Comparison of ENCODE assay signal across 9 cellular contexts in the genomic region with DNA sequence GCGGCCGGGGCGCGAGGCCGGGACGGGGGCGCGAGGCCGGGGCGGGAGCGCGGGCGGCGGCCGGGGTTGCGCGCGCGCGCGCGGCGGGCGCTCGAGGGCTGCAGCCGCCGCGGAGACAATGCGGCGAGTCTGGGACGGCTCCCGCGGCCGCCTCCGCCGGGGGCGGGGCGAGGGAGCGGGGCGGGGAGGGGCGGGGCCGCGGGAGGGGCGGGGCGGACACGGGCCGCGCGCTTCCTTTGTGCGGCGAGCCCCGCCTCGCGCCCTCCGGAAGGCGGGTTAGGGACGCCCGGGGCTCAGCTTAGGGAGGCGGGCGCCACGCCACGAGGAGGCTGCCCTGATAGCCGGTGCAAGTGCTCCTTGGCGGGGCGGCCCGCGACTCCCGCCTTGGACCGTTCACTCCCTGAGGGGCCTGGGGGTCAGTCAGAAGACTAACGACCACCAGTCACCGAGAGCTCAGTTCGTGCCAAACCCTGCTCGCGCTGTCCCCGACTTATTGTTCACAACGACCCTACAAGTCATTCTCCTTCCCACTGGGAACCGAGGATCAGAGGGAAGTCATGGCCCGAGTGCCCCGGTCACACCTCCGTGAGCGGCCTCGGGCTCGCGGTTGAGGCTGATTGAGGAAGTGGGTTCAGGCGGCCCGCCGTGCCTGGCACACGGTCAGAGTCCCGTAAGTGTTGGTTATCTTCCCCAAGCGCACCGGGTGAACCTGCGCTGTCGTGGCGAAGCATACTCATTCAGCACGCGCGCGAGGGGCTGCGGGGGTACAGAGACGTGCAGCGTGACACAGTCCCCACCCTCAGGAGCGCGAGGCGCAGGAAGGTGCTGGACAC. TPM values are rescaled to one million over a fixed set of nuclear protein-coding genes. Genes with fewer than 3 reads are reported as not detected.
DNase-seq lines count a peak whose midpoint lies in the region; ATAC-seq, FAIRE-seq and TF ChIP-seq lines count a peak whose summit lies in the region.
"Had no signal": no experiment of that assay in that cellular context is flagged by ENCODE, and none has a peak within 500 bp of the region (broad histone marks: within the 10 kb centered on the region; RNA-seq: fewer than 3 reads in every experiment).

No MANE protein-coding gene starts in this region.

- peak overlapping the region; percentile 97 for H3K4me2 ChIP-seq in HepG2 (ENCODE audit: low read depth, low read length)

- peaks cover 3% of the 10 kb centered on the region for H3K27me3 Mint-ChIP-seq in activated CD4-positive, alpha-beta T cell treated with anti-CD3 and anti-CD28 coated beads, Interleukin-2, amount 10 ng/mL, durations not matched to agents 7 days and 5 days

- TF ChIP-seq POLR2A in GM19193 (IDR thresholded peaks at IDR 0.05; ENCODE audit: extremely low read depth, insufficient read depth, insufficient read length) = peak; percentile 80
- TF ChIP-seq POLR2A in HepG2 (IDR thresholded peaks at IDR 0.05; ENCODE audit: insufficient read depth in 1 of 2, low read depth in 2 of 2, low read length in 2 of 2) = peak; percentile 77 to 92

- WGBS in HepG2 (ENCODE audit: low lambda C conversion rate) = 0% methylated on average over 19 of the region's 104 CpGs

- CTCF ChIA-PET in activated CD4-positive, alpha-beta T cell treated with anti-CD3 and anti-CD28 coated beads, Interleukin-2, amount 10 ng/mL, durations not matched to agents 7 days and 5 days (lab: Charles Lee) = interaction anchor here (1.2 to 1.3 kb wide), 2 partner anchors 83 to 223 kb away, joined by 3 to 4 read pairs; no protein-coding TSS in a partner anchor
- CTCF ChIA-PET in HepG2 (lab: Yijun Ruan, JAX; ENCODE audit: low intra/inter-chr PET ratio, low total read pairs) = no interaction called here

- H3K27ac Mint-ChIP-seq in activated CD4-positive, alpha-beta T cell treated with anti-CD3 and anti-CD28 coated beads, Interleukin-2, amount 10 ng/mL, durations not matched to agents 7 days and 5 days = peak overlapping the region; percentile 91

- H3K9me3 ChIP-seq in BE2C (no peaks in the 10 kb centered on the region), HepG2 (ENCODE audit: low read length) (no peaks in the 10 kb centered on the region)

- TF ChIP-seq EP300 in HepG2 (IDR thresholded peaks at IDR 0.05; ENCODE audit: low read depth in 2 of 2, low read length in 2 of 2) (no peak), HepG2 (CRISPR knock-in tag; IDR thresholded peaks at IDR 0.05; ENCODE audit: borderline replicate concordance) (no peak)

- peaks cover 44% of the 10 kb centered on the region for H3K4me1 Mint-ChIP-seq in activated CD4-positive, alpha-beta T cell treated with anti-CD3 and anti-CD28 coated beads, Interleukin-2, amount 10 ng/mL, durations not matched to agents 7 days and 5 days

- peak overlapping the region; percentile 69 for H3K27ac ChIP-seq in HepG2 (ENCODE audit: extremely low read length, insufficient read depth, low read length)

- H3K4me3 Mint-ChIP-seq in activated CD4-positive, alpha-beta T cell treated with anti-CD3 and anti-CD28 coated beads, Interleukin-2, amount 10 ng/mL, durations not matched to agents 7 days and 5 days = peak overlapping the region; percentile 81

- H3K4me3 ChIP-seq in BE2C (ENCODE audit: low read depth, low read length) = peak overlapping the region; percentile 69
- peak overlapping the region; percentile 60 to 88 (median 88) for H3K4me3 ChIP-seq in HepG2 (replicated peaks in 1 of 3; ENCODE audit: insufficient read depth in 1 of 3, low read depth in 2 of 3, low read length in 3 of 3)

- no peaks in the 10 kb centered on the region for H3K9me3 Mint-ChIP-seq in activated CD4-positive, alpha-beta T cell treated with anti-CD3 and anti-CD28 coated beads, Interleukin-2, amount 10 ng/mL, durations not matched to agents 7 days and 5 days

- POLR2A ChIA-PET in activated CD4-positive, alpha-beta T cell treated with anti-CD3 and anti-CD28 coated beads, Interleukin-2, amount 10 ng/mL, durations not matched to agents 7 days and 5 days (lab: Charles Lee) = no interaction called here
- POLR2A ChIA-PET in HepG2 (lab: Yijun Ruan, JAX) = interaction anchor here (0.6 to 3.2 kb wide), 10 partner anchors 10 to 1780 kb away, joined by 3 to 29 read pairs (median 4); a partner anchor contains a TSS

- H3K9ac ChIP-seq in HepG2 (ENCODE audit: insufficient read depth, low read depth, low read length) = peak overlapping the region; percentile 78

- peak; percentile 70 for ATAC-seq in HG03342 (IDR thresholded peaks at IDR 0.05; ENCODE audit: unreplicated experiment)
- ATAC-seq in HepG2 = peak; percentile 78

- TF ChIP-seq RAD21 in HepG2 (CRISPR knock-in tag; IDR thresholded peaks at IDR 0.05) = peak; percentile 31; the same call in 1 of the 2 replicates

- H3K36me3 Mint-ChIP-seq in activated CD4-positive, alpha-beta T cell treated with anti-CD3 and anti-CD28 coated beads, Interleukin-2, amount 10 ng/mL, durations not matched to agents 7 days and 5 days (ENCODE audit: low read depth) = peaks cover 16% of the 10 kb centered on the region

- FAIRE-seq in HepG2 (lab: Jason Lieb, UNC) = no peak

- H3K79me2 ChIP-seq in HepG2 (ENCODE audit: insufficient read depth, low read length) = peaks cover 44% of the 10 kb centered on the region

- H4K20me1 ChIP-seq in HepG2 (ENCODE audit: insufficient read depth, low read length) = no peaks in the 10 kb centered on the region

- H3K4me1 ChIP-seq in BE2C (no peaks in the 10 kb centered on the region), HepG2 (ENCODE audit: insufficient read depth, low read length) (peaks cover 67% of the 10 kb centered on the region)

- H2AFZ ChIP-seq in HepG2 (ENCODE audit: low read length) = no peak overlapping the region

- intact Hi-C loops in HepG2 (cut with micrococcal nuclease; ENCODE audit: unreplicated experiment) = loop anchor here (1.0 kb wide), 1 partner anchor 8 kb away; no protein-coding TSS in a partner anchor

- TF ChIP-seq CTCF in BE2C (IDR thresholded peaks at IDR 0.05; ENCODE audit: low read depth, low read length) = no peak
- TF ChIP-seq CTCF in HepG2 (CRISPR knock-in tag; IDR thresholded peaks at IDR 0.05) = peak; percentile 29

- DNase-seq in BE2C (peak; percentile 86), NCI-H510A (lab: John Stamatoyannopoulos, UW) (peak; percentile 90), dedifferentiated amniotic fluid mesenchymal stem cell (ENCODE audit: extremely low spot score) (peak; percentile 52), HepG2 (ENCODE audit: low spot score) (peak; percentile 62)
- DNase-seq in activated CD4-positive, alpha-beta T cell treated with anti-CD3 and anti-CD28 coated beads, Interleukin-2, amount 10 ng/mL, durations not matched to agents 7 days and 5 days = peak; percentile 80
- peak; percentile 71 to 76 for DNase-seq in stimulated activated CD4-positive, alpha-beta T cell treated with anti-CD3 and anti-CD28 coated beads, Interleukin-2, amount 100 ng/mL, for 48 hours

- H3K36me3 ChIP-seq in BE2C = no peaks in the 10 kb centered on the region
- peaks cover 0 to 9% of the 10 kb centered on the region in 2 experiments; a peak in 2 of 5 replicates for H3K36me3 ChIP-seq in HepG2 (replicated peaks in 1 of 2; ENCODE audit: control insufficient read depth in 1 of 2, insufficient read depth in 2 of 2, low read length in 2 of 2)

- no TSS peak for BruUV-seq in HepG2 (replicated peaks; lab: Mats Ljungman, UMichigan)

- in situ Hi-C loops in HepG2 (cut with HindIII; ENCODE audit: extremely low pct_ligation_motif_present, low pct_unique_long_range_greater_than_20kb) = no loop called here

- H3K27me3 ChIP-seq in BE2C (no peaks in the 10 kb centered on the region), HepG2 (ENCODE audit: control insufficient read depth in 1 of 2, insufficient read depth in 2 of 2, low read length in 2 of 2) (no peaks in the 10 kb centered on the region; a peak in 1 of 5 replicates)

TF ChIP-seq in HepG2, 621 proteins besides CTCF, POLR2A, EP300 and RAD21 (continues in another document):
- TF ChIP-seq CREB1 (IDR thresholded peaks at IDR 0.05) = no peak
- TF ChIP-seq CREB1 (CRISPR knock-in tag; IDR thresholded peaks at IDR 0.05) = 0 out of 2 replicates have a peak, but pooled peaks have one; percentile 17
- peak; percentile 71 for TF ChIP-seq ETV5 (CRISPR knock-in tag; IDR thresholded peaks at IDR 0.05; ENCODE audit: borderline replicate concordance)
- TF ChIP-seq ZNF136 (CRISPR knock-in tag; IDR thresholded peaks at IDR 0.05; ENCODE audit: low read depth) = no peak
- TF ChIP-seq NFKBIZ (CRISPR knock-in tag; IDR thresholded peaks at IDR 0.05) = no peak

RNA-seq across cellular contexts. Expression of a gene that starts 29.1 kb away (rescaled TPM):
- not detected for polyA plus RNA-seq in BE2C (2012; ENCODE audit: insufficient read depth, insufficient read length, low read depth)
- total RNA-seq in activated CD4-positive, alpha-beta T cell treated with anti-CD3 and anti-CD28 coated beads, Interleukin-2, amount 10 ng/mL, durations not matched to agents 7 days and 5 days = not detected
- total RNA-seq in HepG2 (2016; rRNA removed; fragmentation: Illumina TruSeq; extraction: Trizol) = not detected in 2 replicates
- not detected in 2 replicates for total RNA-seq in HepG2 (2016; cell fraction: cytosol; rRNA removed; fragmentation: Illumina TruSeq; extraction: Trizol; ENCODE audit: low read depth)
- total RNA-seq in HepG2 (2016; cell fraction: insoluble cytoplasmic fraction; rRNA removed; fragmentation: Illumina TruSeq; extraction: Trizol) = not detected in 2 replicates
- not detected in 2 replicates for total RNA-seq in HepG2 (2016; cell fraction: membrane; rRNA removed; fragmentation: Illumina TruSeq; extraction: Trizol)
- total RNA-seq in HepG2 (2016; cell fraction: nucleus; rRNA removed; fragmentation: Illumina TruSeq; extraction: Trizol) = not detected in 2 replicates
- polyA plus RNA-seq in HepG2 (2011; rRNA removed) = not detected in 2 replicates
- polyA plus RNA-seq in HepG2 (2011; cell fraction: cytosol; rRNA removed) = not detected in 2 replicates
- polyA plus RNA-seq in HepG2 (2011; cell fraction: nucleus; rRNA removed) = not detected in 2 replicates
- not detected in 2 replicates for polyA plus RNA-seq in HepG2 (2012)
- polyA plus RNA-seq in HepG2 (2016; cell fraction: cytosol; fragmentation: Illumina TruSeq; extraction: Trizol; ENCODE audit: low read depth) = not detected in 2 replicates
- polyA plus RNA-seq in HepG2 (2016; cell fraction: insoluble cytoplasmic fraction; fragmentation: Illumina TruSeq; extraction: Trizol; ENCODE audit: low read depth) = not detected in 2 replicates
- not detected in 2 replicates for polyA plus RNA-seq in HepG2 (2016; cell fraction: membrane; fragmentation: Illumina TruSeq; extraction: Trizol; ENCODE audit: low read depth)
- not detected in 2 replicates for polyA plus RNA-seq in HepG2 (2016; cell fraction: nucleus; fragmentation: Illumina TruSeq; extraction: Trizol; ENCODE audit: insufficient read depth, low read depth)
- polyA minus RNA-seq in HepG2 (2011; rRNA and poly(A)+ RNA removed; ENCODE audit: low replicate concordance) = not detected in 2 replicates
- not detected in 2 replicates for polyA minus RNA-seq in HepG2 (2011; cell fraction: cytosol; rRNA and poly(A)+ RNA removed)
- polyA minus RNA-seq in HepG2 (2011; cell fraction: nucleus; rRNA and poly(A)+ RNA removed) = not detected in 2 replicates
- total RNA-seq: T-helper 1 cell treated with Interleukin-12 subunit alpha and Interleukin-12 subunit beta and Interleukin-4 antibody, amounts not matched to agents 30 ng/mL and 1 ng/mL, for 36 hours had no signal

Comparison
In these comparisons a context has a peak if more than half of its experiments do, and no peak if none do; other contexts are left out.
1. Peak in every context shown above with its lines: DNase-seq, ATAC-seq, H3K4me3 ChIP-seq and H3K27ac ChIP-seq.